9 cellular contexts compared by ENCODE assay signal in genomic region chr11:128492903-128493569, GRCh38.
DNase-seq lines count a peak whose midpoint lies in the region; ATAC-seq and TF ChIP-seq lines count a peak whose summit lies in the region.
"Had no signal": no experiment of that assay in that cellular context is flagged by ENCODE, and none has a peak within 500 bp of the region (broad histone marks: within the 10 kb centered on the region; RNA-seq: fewer than 3 reads in every experiment).

No MANE protein-coding gene starts in this region.

- H3K9me3 Mint-ChIP-seq in CD4-positive, alpha-beta T cell, result no peaks in the 10 kb centered on the region

- H4K20me1 ChIP-seq in hepatocyte (ENCODE audit: insufficient read depth, poor library complexity, severe bottlenecking), result no peaks in the 10 kb centered on the region

- peaks cover 100% of the 10 kb centered on the region for H3K36me3 Mint-ChIP-seq in CD4-positive, alpha-beta T cell (ENCODE audit: low read depth)

- ATAC-seq in CD4-positive, alpha-beta T cell (ENCODE audit: poor library complexity), result peak; percentile 37

- H3K27me3 Mint-ChIP-seq in CD4-positive, alpha-beta T cell, result no peaks in the 10 kb centered on the region

- peak overlapping the region; percentile 99 for H3K27ac Mint-ChIP-seq in CD4-positive, alpha-beta T cell

- H3K27ac ChIP-seq in CD4-positive, alpha-beta T cell (ENCODE audit: low read depth, low read length), result peak overlapping the region; percentile 93
- H3K27ac ChIP-seq in breast epithelium, result peak overlapping the region; percentile 69 to 73
- no peak overlapping the region for H3K27ac ChIP-seq in parathyroid adenoma
- H3K27ac ChIP-seq in hepatocyte, result no peak overlapping the region

- peaks cover 0 to 18% of the 10 kb centered on the region in 2 donors for H3K4me1 ChIP-seq in breast epithelium
- peaks cover 4% of the 10 kb centered on the region for H3K4me1 ChIP-seq in parathyroid adenoma
- peaks cover 21% of the 10 kb centered on the region for H3K4me1 ChIP-seq in hepatocyte (ENCODE audit: insufficient read depth)

- H2AFZ ChIP-seq in parathyroid adenoma (no peak overlapping the region), hepatocyte (no peak overlapping the region)

- no peaks in the 10 kb centered on the region for H3K79me2 ChIP-seq in parathyroid adenoma
- H3K79me2 ChIP-seq in hepatocyte, result peaks cover 76% of the 10 kb centered on the region

- H3K4me2 ChIP-seq in parathyroid adenoma (ENCODE audit: low read length) (peak overlapping the region; percentile 17), hepatocyte (no peak overlapping the region)

- TF ChIP-seq CTCF in CD4-positive, alpha-beta T cell (IDR thresholded peaks at IDR 0.05), result no peak
- TF ChIP-seq CTCF in breast epithelium (IDR thresholded peaks at IDR 0.05) (no peak), parathyroid adenoma (IDR thresholded peaks at IDR 0.05) (no peak), hepatocyte (IDR thresholded peaks at IDR 0.05; ENCODE audit: poor library complexity) (no peak)

- H3K27me3 ChIP-seq in CD4-positive, alpha-beta T cell (ENCODE audit: control insufficient read depth, insufficient read depth, low read length), result no peaks in the 10 kb centered on the region
- no peaks in the 10 kb centered on the region for H3K27me3 ChIP-seq in breast epithelium
- H3K27me3 ChIP-seq in parathyroid adenoma (ENCODE audit: control insufficient read depth, insufficient read depth, low read length), result no peaks in the 10 kb centered on the region
- H3K27me3 ChIP-seq in hepatocyte, result no peaks in the 10 kb centered on the region

- H3K4me3 Mint-ChIP-seq in CD4-positive, alpha-beta T cell, result peak overlapping the region; percentile 58

- H3K36me3 ChIP-seq in breast epithelium, result no peaks in the 10 kb centered on the region
- no peaks in the 10 kb centered on the region for H3K36me3 ChIP-seq in parathyroid adenoma (ENCODE audit: control insufficient read depth, insufficient read depth, low read length)
- no peaks in the 10 kb centered on the region for H3K36me3 ChIP-seq in hepatocyte (replicated peaks; ENCODE audit: insufficient read depth, low read depth)

- TF ChIP-seq POLR2A in breast epithelium (IDR thresholded peaks at IDR 0.05), result no peak

- POLR2A ChIA-PET in CD4-positive, alpha-beta T cell (lab: Charles Lee), result interaction anchor here (1.1 to 17.8 kb wide), 10 partner anchors 11 to 208 kb away, joined by 3 to 611 read pairs (median 5); no protein-coding TSS in a partner anchor

- intact Hi-C loops in CD4-positive, alpha-beta T cell (cut with DNase I, micrococcal nuclease), result loop anchor here in 1 of 2 experiments (1.0 kb wide), 1 partner anchor 8 kb away; no protein-coding TSS in a partner anchor
- intact Hi-C loops in breast epithelium (cut with DNase I; ENCODE audit: low total_unique reads), result no loop called here

- CTCF ChIA-PET in CD4-positive, alpha-beta T cell (lab: Charles Lee), result interaction anchor here (1.3 to 4.4 kb wide), 2 partner anchors 9 to 12 kb away, joined by 3 to 25 read pairs; no protein-coding TSS in a partner anchor

- H3K9me2 ChIP-seq in hepatocyte (replicated peaks; ENCODE audit: insufficient read depth), result no peaks in the 10 kb centered on the region

- H3K4me3 ChIP-seq in breast epithelium (no peak overlapping the region), parathyroid adenoma (ENCODE audit: low read depth, low read length) (no peak overlapping the region), hepatocyte (no peak overlapping the region)

- no peak overlapping the region for H3K9ac ChIP-seq in parathyroid adenoma

- no peak for DNase-seq in CD4-positive, alpha-beta T cell
- DNase-seq in NCI-H510A (lab: John Stamatoyannopoulos, UW) (peak; percentile 24), breast epithelium (ENCODE audit: low spot score in 2 of 2) (no peak), NCI-H1092 (lab: John Stamatoyannopoulos, UW) (no peak), hepatocyte (ENCODE audit: low spot score) (no peak), RKO (ENCODE audit: low spot score) (no peak), NCI-H526 (lab: John Stamatoyannopoulos, UW) (no peak)
- DNase-seq: NCI-H1105 had no signal

- no peaks in the 10 kb centered on the region for H3K9me3 ChIP-seq in CD4-positive, alpha-beta T cell (ENCODE audit: control insufficient read depth, low read length)
- H3K9me3 ChIP-seq in breast epithelium, result no peaks in the 10 kb centered on the region
- no peaks in the 10 kb centered on the region for H3K9me3 ChIP-seq in parathyroid adenoma (ENCODE audit: control insufficient read depth, low read length)
- no peaks in the 10 kb centered on the region for H3K9me3 ChIP-seq in hepatocyte (ENCODE audit: low read depth)

- H3K4me1 Mint-ChIP-seq in CD4-positive, alpha-beta T cell (ENCODE audit: low read depth), result peaks cover 99% of the 10 kb centered on the region

- 75% methylated on average over 5 of the region's 5 CpGs for WGBS in hepatocyte (ENCODE audit: low lambda C conversion rate, missing lambda C conversion rate)

Comparison
In these comparisons a context has a peak if more than half of its experiments do, and no peak if none do; other contexts are left out.
1. H3K27ac ChIP-seq: peak in CD4-positive, alpha-beta T cell (single experiment) and breast epithelium (2 of 2); none in parathyroid adenoma (single experiment) and hepatocyte (single experiment).